ENCODE assay signal across 1 cellular context in the genomic region with DNA sequence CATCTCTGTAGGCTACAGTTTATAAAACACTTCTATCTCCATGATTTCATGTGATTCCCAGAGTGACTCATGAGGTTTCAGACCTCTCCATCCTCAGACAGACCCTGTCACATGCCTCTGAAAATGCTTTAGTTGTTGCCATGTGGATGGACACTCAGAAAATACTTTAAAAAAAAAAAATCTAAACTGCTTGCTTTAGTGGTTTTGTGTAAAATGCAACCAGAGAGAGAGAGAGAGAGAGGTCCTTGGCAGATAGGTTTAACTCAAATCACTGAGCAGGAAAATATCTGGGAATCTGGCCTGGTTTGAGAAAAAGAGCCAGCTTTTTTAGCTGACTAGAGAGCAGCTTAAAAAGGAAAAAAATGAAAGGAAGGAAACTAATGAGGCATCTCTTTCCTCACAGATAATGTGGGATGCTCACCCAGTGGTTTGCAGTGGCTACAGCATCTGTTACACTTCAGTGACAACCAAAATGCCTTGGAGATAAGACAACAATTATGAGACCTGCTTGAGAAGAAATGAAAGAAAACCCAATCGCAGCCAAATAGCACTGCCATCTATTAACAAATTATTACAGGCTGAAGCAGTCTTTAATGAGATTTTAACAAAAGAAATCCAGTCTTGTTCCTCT.
TF ChIP-seq lines count a peak whose summit lies in the region.

No MANE protein-coding gene starts in this region.

TF ChIP-seq in GM23338, 12 proteins besides CTCF, POLR2A, EP300 and RAD21 (continued from another document):
- TF ChIP-seq, protein P1, sequence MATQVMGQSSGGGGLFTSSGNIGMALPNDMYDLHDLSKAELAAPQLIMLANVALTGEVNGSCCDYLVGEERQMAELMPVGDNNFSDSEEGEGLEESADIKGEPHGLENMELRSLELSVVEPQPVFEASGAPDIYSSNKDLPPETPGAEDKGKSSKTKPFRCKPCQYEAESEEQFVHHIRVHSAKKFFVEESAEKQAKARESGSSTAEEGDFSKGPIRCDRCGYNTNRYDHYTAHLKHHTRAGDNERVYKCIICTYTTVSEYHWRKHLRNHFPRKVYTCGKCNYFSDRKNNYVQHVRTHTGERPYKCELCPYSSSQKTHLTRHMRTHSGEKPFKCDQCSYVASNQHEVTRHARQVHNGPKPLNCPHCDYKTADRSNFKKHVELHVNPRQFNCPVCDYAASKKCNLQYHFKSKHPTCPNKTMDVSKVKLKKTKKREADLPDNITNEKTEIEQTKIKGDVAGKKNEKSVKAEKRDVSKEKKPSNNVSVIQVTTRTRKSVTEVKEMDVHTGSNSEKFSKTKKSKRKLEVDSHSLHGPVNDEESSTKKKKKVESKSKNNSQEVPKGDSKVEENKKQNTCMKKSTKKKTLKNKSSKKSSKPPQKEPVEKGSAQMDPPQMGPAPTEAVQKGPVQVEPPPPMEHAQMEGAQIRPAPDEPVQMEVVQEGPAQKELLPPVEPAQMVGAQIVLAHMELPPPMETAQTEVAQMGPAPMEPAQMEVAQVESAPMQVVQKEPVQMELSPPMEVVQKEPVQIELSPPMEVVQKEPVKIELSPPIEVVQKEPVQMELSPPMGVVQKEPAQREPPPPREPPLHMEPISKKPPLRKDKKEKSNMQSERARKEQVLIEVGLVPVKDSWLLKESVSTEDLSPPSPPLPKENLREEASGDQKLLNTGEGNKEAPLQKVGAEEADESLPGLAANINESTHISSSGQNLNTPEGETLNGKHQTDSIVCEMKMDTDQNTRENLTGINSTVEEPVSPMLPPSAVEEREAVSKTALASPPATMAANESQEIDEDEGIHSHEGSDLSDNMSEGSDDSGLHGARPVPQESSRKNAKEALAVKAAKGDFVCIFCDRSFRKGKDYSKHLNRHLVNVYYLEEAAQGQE (IDR thresholded peaks at IDR 0.05; ENCODE audit: unreplicated experiment): no peak
